Comparison of ENCODE assay signal across 1 cellular context in genomic region chr9:136885950-136886578, GRCh38.
A peak's percentile ranks its signal among the peaks of the same experiment; 100 is the strongest.
TF ChIP-seq lines count a peak whose summit lies in the region.

TRAF2 (plus strand) TSS chr9:136886516; CDS start chr9:136898741, 12,225 bp downstream.

TF ChIP-seq in K562, 482 proteins besides CTCF, POLR2A, EP300 and RAD21 (continued from another document and continues in another):
- TF ChIP-seq SAFB (IDR thresholded peaks at IDR 0.05; ENCODE audit: borderline replicate concordance, low read depth, low read length) (peak; percentile 83), ZNF398 (CRISPR knock-in tag; IDR thresholded peaks at IDR 0.05) (no peak), NFIX (CRISPR knock-in tag; IDR thresholded peaks at IDR 0.05; ENCODE audit: low read depth) (no peak), NR4A1 (CRISPR knock-in tag; IDR thresholded peaks at IDR 0.05) (peak; percentile 50; the same call in 1 of the 2 replicates), NR4A1 (tag; IDR thresholded peaks at IDR 0.05) (peak; percentile 70; the same call in 1 of the 2 replicates), HNRNPUL1 (IDR thresholded peaks at IDR 0.05; ENCODE audit: low read length) (no peak), CCNT2 (IDR thresholded peaks at IDR 0.05; ENCODE audit: borderline replicate concordance, extremely low read depth, insufficient read length, low read depth, low read length) (peak; percentile 62), RBBP5 (IDR thresholded peaks at IDR 0.05; ENCODE audit: borderline replicate concordance, insufficient read depth, low read length, poor library complexity, severe bottlenecking) (peak; percentile 58), PRMT5 (CRISPR knock-in tag; IDR thresholded peaks at IDR 0.05) (no peak), E2F5 (CRISPR knock-in tag; IDR thresholded peaks at IDR 0.05) (no peak), CREB3L1 (IDR thresholded peaks at IDR 0.05; ENCODE audit: borderline replicate concordance, low read depth) (peak; percentile 45; the same call in 1 of the 2 replicates), FOXK1 (CRISPR knock-in tag; IDR thresholded peaks at IDR 0.05; ENCODE audit: borderline replicate concordance) (no peak), NFYB (IDR thresholded peaks at IDR 0.05; ENCODE audit: extremely low read depth, insufficient read length) (peak; percentile 100), ZNF668 (CRISPR knock-in tag; IDR thresholded peaks at IDR 0.05) (no peak), HNRNPL (IDR thresholded peaks at IDR 0.05; ENCODE audit: low read depth, low read length) (0 out of 2 replicates have a peak, but pooled peaks have one; percentile 13), GMEB1 (CRISPR knock-in tag; IDR thresholded peaks at IDR 0.05) (peak; percentile 76), ATF1 (CRISPR knock-in tag; IDR thresholded peaks at IDR 0.05) (peak; percentile 62), ATF1 (tag; IDR thresholded peaks at IDR 0.05) (peak; percentile 94), HES1 (IDR thresholded peaks at IDR 0.05; ENCODE audit: low read depth) (no peak), RREB1 (CRISPR knock-in tag; IDR thresholded peaks at IDR 0.05) (peak; percentile 89), CBFA2T2 (conservative IDR thresholded peaks at IDR 0.05) (no peak), TFAM (CRISPR knock-in tag; conservative IDR thresholded peaks at IDR 0.05) (no peak), NR0B1 (IDR thresholded peaks at IDR 0.05; ENCODE audit: partially characterized antibody) (no peak), CTBP1 (IDR thresholded peaks at IDR 0.05; ENCODE audit: borderline replicate concordance) (peak; percentile 99), MIER1 (IDR thresholded peaks at IDR 0.05; ENCODE audit: low read depth) (no peak), SMARCB1 (IDR thresholded peaks at IDR 0.05; ENCODE audit: insufficient read length, low read depth) (no peak), GABPB2 (CRISPR knock-in tag; conservative IDR thresholded peaks at IDR 0.05) (no peak), ZNF175 (CRISPR knock-in tag; IDR thresholded peaks at IDR 0.05; ENCODE audit: low read depth) (no peak), SRSF3 (IDR thresholded peaks at IDR 0.05; ENCODE audit: insufficient read depth, low read length) (0 out of 2 replicates have a peak, but pooled peaks have one; percentile 54), SMC3 (conservative IDR thresholded peaks at IDR 0.05; ENCODE audit: insufficient read depth, low read depth, low read length) (no peak), MTA1 (IDR thresholded peaks at IDR 0.05; ENCODE audit: borderline replicate concordance) (peak; percentile 71; the same call in 1 of the 2 replicates), ZBTB11 (CRISPR knock-in tag; IDR thresholded peaks at IDR 0.05) (peak in 2 of 3 experiments; percentile 36 to 78; a peak in 2 of 6 replicates), SFPQ (IDR thresholded peaks at IDR 0.05; ENCODE audit: low read depth, low read length) (no peak), ZEB2 (IDR thresholded peaks at IDR 0.05) (no peak), SMAD1 (IDR thresholded peaks at IDR 0.05; ENCODE audit: low read depth, low read length, partially characterized antibody) (peak; percentile 44), E2F4 (CRISPR knock-in tag; IDR thresholded peaks at IDR 0.05; ENCODE audit: low read depth) (no peak), ZNF124 (CRISPR knock-in tag; IDR thresholded peaks at IDR 0.05) (no peak), ZNF584 (CRISPR knock-in tag; IDR thresholded peaks at IDR 0.05; ENCODE audit: low read depth) (no peak), KLF16 (IDR thresholded peaks at IDR 0.05) (no peak), ATF7 (IDR thresholded peaks at IDR 0.05) (peak; percentile 70), ZNF583 (CRISPR knock-in tag; IDR thresholded peaks at IDR 0.05) (0 out of 2 replicates have a peak, but pooled peaks have one; percentile 28)
